Comparison of ENCODE assay signal across 28 cellular contexts in genomic region chr1:11107541-11107940, GRCh38.
"Had no signal": no experiment of that assay in that cellular context is flagged by ENCODE, and none has a peak within 500 bp of the region (broad histone marks: within the 10 kb centered on the region; RNA-seq: fewer than 3 reads in every experiment).

No MANE protein-coding gene starts in this region.

- H3K79me2 ChIP-seq: parathyroid adenoma had no signal

- H3K9me3 Mint-ChIP-seq: effector memory CD8-positive, alpha-beta T cell; natural killer cell; neural crest cell; stimulated activated effector memory CD8-positive, alpha-beta T cell treated with anti-CD3 and anti-CD28 coated beads, Interleukin-12 subunit alpha, Interleukin-12 subunit beta, amount 100 ng/mL, for 72 hours had no signal

- H3K27ac Mint-ChIP-seq: natural killer cell; progenitor cell of endocrine pancreas; stimulated activated effector memory CD8-positive, alpha-beta T cell treated with anti-CD3 and anti-CD28 coated beads, Interleukin-12 subunit alpha, Interleukin-12 subunit beta, amount 100 ng/mL, for 72 hours had no signal

- DNase-seq: cortex of kidney; effector memory CD8-positive, alpha-beta T cell; erythroblast; esophagus squamous epithelium; foreskin melanocyte; glutamatergic neuron; heart right ventricle; hippocampal formation; left cardiac atrium; left ventricle myocardium superior; lower lobe of right lung; natural killer cell; stimulated activated CD4-positive, alpha-beta T cell treated with anti-CD3 and anti-CD28 coated beads, Interleukin-12 subunit alpha, Interleukin-12 subunit beta, amount 100 ng/mL, for 4 hours; stimulated activated CD4-positive, alpha-beta T cell treated with anti-CD3 and anti-CD28 coated beads, Interleukin-1b, Interleukin-23, amount 100 ng/mL, for 48 hours; stimulated activated CD4-positive, alpha-beta T cell treated with anti-CD3 and anti-CD28 coated beads, Interleukin-4, amount 100 ng/mL, for 1 hour; stimulated activated naive CD4-positive, alpha-beta T cell treated with Interleukin-2 at 50 U/mL for 16 hours; stomach; thyroid gland; trophoblast cell had no signal

- H3K27ac ChIP-seq: esophagus squamous epithelium, heart right ventricle, lower lobe of right lung, neutrophil, parathyroid adenoma, stomach, thyroid gland had no signal

- H3K4me2 ChIP-seq: smooth muscle cell had no signal

- H3K4me1 ChIP-seq: esophagus squamous epithelium, heart right ventricle, lower lobe of right lung, parathyroid adenoma, stomach, thyroid gland had no signal

- H3K4me3 Mint-ChIP-seq: effector memory CD8-positive, alpha-beta T cell; natural killer cell; neural crest cell; stimulated activated effector memory CD8-positive, alpha-beta T cell treated with anti-CD3 and anti-CD28 coated beads, Interleukin-12 subunit alpha, Interleukin-12 subunit beta, amount 100 ng/mL, for 72 hours had no signal

- H3K9me3 ChIP-seq: esophagus squamous epithelium, heart right ventricle, lower lobe of right lung, neutrophil, stomach, thyroid gland had no signal

- FAIRE-seq: endometrium, islet of Langerhans had no signal

- ATAC-seq: effector memory CD8-positive, alpha-beta T cell; heart right ventricle; left cardiac atrium; left ventricle myocardium superior; lower lobe of right lung; natural killer cell; sciatic nerve; stimulated activated effector memory CD8-positive, alpha-beta T cell treated with anti-CD3 and anti-CD28 coated beads, Interleukin-12 subunit alpha, Interleukin-12 subunit beta, amount 100 ng/mL, for 72 hours had no signal

- H2AFZ ChIP-seq: parathyroid adenoma had no signal

- H3K27me3 ChIP-seq: esophagus squamous epithelium, heart right ventricle, neutrophil, stomach, thyroid gland had no signal

- H3K4me1 Mint-ChIP-seq: natural killer cell; stimulated activated effector memory CD8-positive, alpha-beta T cell treated with anti-CD3 and anti-CD28 coated beads, Interleukin-12 subunit alpha, Interleukin-12 subunit beta, amount 100 ng/mL, for 72 hours had no signal

- H3K9ac ChIP-seq: parathyroid adenoma had no signal

- H3K4me3 ChIP-seq: esophagus squamous epithelium, heart right ventricle, lower lobe of right lung, smooth muscle cell, stomach, thyroid gland had no signal

- H3K27me3 Mint-ChIP-seq: effector memory CD8-positive, alpha-beta T cell; progenitor cell of endocrine pancreas had no signal
